Comparison of ENCODE assay signal across 1 cellular context in genomic region chr6:35312076-35312762, GRCh38.
TF ChIP-seq lines count a peak whose summit lies in the region.

No MANE protein-coding gene starts in this region.

TF ChIP-seq in HepG2, 621 proteins besides CTCF, POLR2A, EP300 and RAD21:
- TF ChIP-seq CBX2 (IDR thresholded peaks at IDR 0.05; ENCODE audit: low read depth, low read length) (no peak), CBX2 (CRISPR knock-in tag; IDR thresholded peaks at IDR 0.05; ENCODE audit: low read depth) (no peak), POGZ (CRISPR knock-in tag; IDR thresholded peaks at IDR 0.05) (no peak), IKZF1 (IDR thresholded peaks at IDR 0.05) (no peak), PHF8 (CRISPR knock-in tag; IDR thresholded peaks at IDR 0.05) (no peak), PLSCR1 (CRISPR knock-in tag; IDR thresholded peaks at IDR 0.05; ENCODE audit: borderline replicate concordance) (no peak), ZNF30 (CRISPR knock-in tag; IDR thresholded peaks at IDR 0.05) (no peak), PCBP2 (optimal IDR thresholded peaks at IDR 0.05; ENCODE audit: low read depth, low read length, poor library complexity, severe bottlenecking) (no peak), SIX4 (CRISPR knock-in tag; IDR thresholded peaks at IDR 0.05) (no peak), CENPT (CRISPR knock-in tag; IDR thresholded peaks at IDR 0.05; ENCODE audit: low read depth) (no peak), ZZZ3 (CRISPR knock-in tag; IDR thresholded peaks at IDR 0.05; ENCODE audit: borderline replicate concordance) (no peak), SUZ12 (IDR thresholded peaks at IDR 0.05; ENCODE audit: low read depth, low read length) (no peak)
